ENCODE assay signal across 9 cellular contexts in the genomic region with DNA sequence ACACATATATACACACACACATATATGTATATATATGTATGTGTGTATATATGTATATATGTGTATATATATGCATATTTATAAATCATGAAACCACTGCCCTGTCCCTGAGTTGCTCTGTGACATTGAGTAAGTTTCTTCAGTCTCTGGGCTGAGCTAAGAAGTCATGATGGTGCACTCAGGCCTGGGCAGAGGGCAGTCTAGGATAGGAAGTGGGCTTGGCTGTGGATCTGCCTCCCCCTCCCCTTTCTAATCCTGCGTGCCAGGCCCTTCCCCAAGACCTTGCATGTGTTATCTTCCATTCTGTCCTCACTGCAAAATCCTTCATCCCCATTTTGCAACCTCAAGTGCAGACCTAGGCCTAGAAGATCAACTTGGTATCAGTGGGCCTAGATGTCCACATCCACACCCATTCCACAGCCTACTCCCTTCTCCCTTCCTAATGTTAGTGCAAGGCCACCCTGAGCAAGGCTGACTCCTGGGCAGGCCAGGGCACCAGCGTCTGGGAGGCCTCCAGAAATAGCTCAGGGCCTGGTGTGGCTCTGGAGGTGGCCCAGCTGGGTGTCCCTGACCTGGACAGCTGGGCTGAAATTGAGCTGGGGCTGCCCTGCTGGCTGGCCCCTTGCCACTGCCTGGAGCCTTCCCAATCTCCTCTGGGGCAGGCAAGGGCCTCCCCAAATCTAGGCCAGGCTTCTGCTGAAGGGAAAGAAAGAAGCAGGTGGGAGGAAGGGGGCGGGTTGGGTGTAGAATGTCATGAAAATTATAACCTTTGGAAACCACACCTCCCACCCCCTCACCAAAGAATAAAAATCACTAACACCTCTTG. TPM values are rescaled to one million over a fixed set of nuclear protein-coding genes. Genes with fewer than 3 reads are reported as not detected.
DNase-seq lines count a peak whose midpoint lies in the region; ATAC-seq, FAIRE-seq and TF ChIP-seq lines count a peak whose summit lies in the region.
"Had no signal": no experiment of that assay in that cellular context is flagged by ENCODE, and none has a peak within 500 bp of the region (broad histone marks: within the 10 kb centered on the region; RNA-seq: fewer than 3 reads in every experiment).

No MANE protein-coding gene starts in this region.

- DNase-seq in GM10266 (ENCODE audit: extremely low spot score), result peak; percentile 50
- DNase-seq in effector memory CD8-positive, alpha-beta T cell, result no peak
- DNase-seq in progenitor cell of endocrine pancreas (ENCODE audit: low spot score, unreplicated experiment), result no peak
- DNase-seq in GM12891 (ENCODE audit: insufficient read length, low spot score), result no peak
- no peak for DNase-seq in G401 (ENCODE audit: low spot score)
- no peak for DNase-seq in NCI-H146 (lab: John Stamatoyannopoulos, UW)
- no peak for DNase-seq in H9
- DNase-seq: NCI-H2227 treated with DMSO at 0.1 percent for 48 hours had no signal

- H3T11ph ChIP-seq in H9 (ENCODE audit: low read length), result no peak overlapping the region

- H3K9me3 Mint-ChIP-seq in effector memory CD8-positive, alpha-beta T cell, result no peaks in the 10 kb centered on the region
- H3K9me3 Mint-ChIP-seq in progenitor cell of endocrine pancreas (ENCODE audit: low read depth) (peaks cover 4% of the 10 kb centered on the region), H9 (peaks cover 0 to 3% of the 10 kb centered on the region in 2 experiments; a peak in 3 of 5 replicates)

- H2BK5ac ChIP-seq in H9 (ENCODE audit: insufficient read length, low read length), result no peak overlapping the region

- peaks cover 4% of the 10 kb centered on the region; the same call in 1 of the 2 replicates for H3K27me3 ChIP-seq in H9 (ENCODE audit: insufficient read depth, low read length)

- in situ Hi-C loops in G401 (cut with HindIII; ENCODE audit: low sequenced_read_pairs), result no loop called here

- H3K4me1 ChIP-seq in H9 (ENCODE audit: insufficient read depth, low read length), result no peaks in the 10 kb centered on the region

- peaks cover 39 to 46% of the 10 kb centered on the region in 2 donors for H3K4me1 Mint-ChIP-seq in effector memory CD8-positive, alpha-beta T cell (ENCODE audit: low read depth in 2 of 2)
- H3K4me1 Mint-ChIP-seq in progenitor cell of endocrine pancreas (ENCODE audit: low read depth) (peaks cover 9% of the 10 kb centered on the region), H9 (peaks cover 16 to 21% of the 10 kb centered on the region in 2 experiments)

- H3K79me2 ChIP-seq in H9 (ENCODE audit: insufficient read depth, low read length), result no peaks in the 10 kb centered on the region

- H3K27me3 Mint-ChIP-seq in effector memory CD8-positive, alpha-beta T cell, result no peaks in the 10 kb centered on the region
- H3K27me3 Mint-ChIP-seq in progenitor cell of endocrine pancreas, result peaks cover 9% of the 10 kb centered on the region
- H3K27me3 Mint-ChIP-seq in H9 (ENCODE audit: low read depth), result peaks cover 31% of the 10 kb centered on the region

- no peaks in the 10 kb centered on the region for H4K20me1 ChIP-seq in H9 (ENCODE audit: control insufficient read depth, insufficient read depth, insufficient read length)

- no peak overlapping the region for H3K23ac ChIP-seq in H9 (ENCODE audit: insufficient read length, low read depth, low read length)

- 0 out of 2 replicates have a peak, but pooled peaks have one; percentile 9 for TF ChIP-seq POLR2A in Raji (IDR thresholded peaks at IDR 0.05; ENCODE audit: insufficient read depth, low read depth, low read length)
- no peak for TF ChIP-seq POLR2A in GM12891 (IDR thresholded peaks at IDR 0.05; ENCODE audit: low read depth, low read length)

- no peak overlapping the region for H3K4ac ChIP-seq in H9 (ENCODE audit: low read depth, low read length)

- H2BK20ac ChIP-seq in H9 (ENCODE audit: low read depth, low read length, poor library complexity, severe bottlenecking), result no peak overlapping the region

- no peak overlapping the region for H3K27ac ChIP-seq in H9 (ENCODE audit: insufficient read length, low read depth, low read length)

- H3K4me2 ChIP-seq in H9 (ENCODE audit: insufficient read depth, insufficient read length, low read length), result no peak overlapping the region

- no peak overlapping the region for H2AK5ac ChIP-seq in H9 (ENCODE audit: insufficient read length, low read length)

- H4K5ac ChIP-seq in H9 (ENCODE audit: insufficient read length, low read depth, low read length), result no peak overlapping the region

- no peak overlapping the region for H3K18ac ChIP-seq in H9 (ENCODE audit: insufficient read length, low read depth, low read length)

- no peak overlapping the region for H3K9ac ChIP-seq in H9 (ENCODE audit: extremely low read depth, insufficient read length, low read length)

- no peak for FAIRE-seq in GM12891 (lab: Jason Lieb, UNC)

- no peak overlapping the region for H4K91ac ChIP-seq in H9 (ENCODE audit: insufficient read length, low read depth, low read length)

- no peak overlapping the region for H3K56ac ChIP-seq in H9 (ENCODE audit: insufficient read length, low read depth, low read length)

- H2AFZ ChIP-seq in H9 (ENCODE audit: low read length), result no peak overlapping the region

- no peak overlapping the region for H2BK15ac ChIP-seq in H9 (ENCODE audit: low read depth, low read length)

- WGBS in H9 (ENCODE audit: extremely low coverage, insufficient read length, low lambda C conversion rate), result no CpG with 5 or more reads among the region's 3 CpGs

- H3K23me2 ChIP-seq in H9 (ENCODE audit: insufficient read length, low read depth, low read length, poor library complexity, severe bottlenecking), result peaks cover 7% of the 10 kb centered on the region

- peak; percentile 2 for TF ChIP-seq CTCF in GM10266 (IDR thresholded peaks at IDR 0.05; ENCODE audit: control insufficient read depth, insufficient read depth, low read depth, missing control alignments)
- no peak for TF ChIP-seq CTCF in progenitor cell of endocrine pancreas (IDR thresholded peaks at IDR 0.05; ENCODE audit: unreplicated experiment)
- TF ChIP-seq CTCF in H9 (conservative IDR thresholded peaks at IDR 0.05), result no peak

- no peaks in the 10 kb centered on the region for H3K79me1 ChIP-seq in H9 (ENCODE audit: insufficient read depth, low read depth, low read length, poor library complexity, severe bottlenecking)

- H3K4me3 Mint-ChIP-seq in effector memory CD8-positive, alpha-beta T cell, result peak overlapping the region; percentile 92 to 94
- H3K4me3 Mint-ChIP-seq in progenitor cell of endocrine pancreas (ENCODE audit: low read depth) (peak overlapping the region; percentile 70), H9 (no peak overlapping the region; a peak in 1 of 5 replicates)

- H2BK120ac ChIP-seq in H9 (ENCODE audit: low read depth, low read length, poor library complexity, severe bottlenecking), result no peak overlapping the region

- no peak overlapping the region for H4K8ac ChIP-seq in H9 (replicated peaks; ENCODE audit: insufficient read length, low read depth, low read length)

- H3K9me3 ChIP-seq in H9 (ENCODE audit: control insufficient read depth, low read depth, low read length), result no peaks in the 10 kb centered on the region

- ATAC-seq in effector memory CD8-positive, alpha-beta T cell (replicated peaks), result no peak

- H3K27ac Mint-ChIP-seq in effector memory CD8-positive, alpha-beta T cell, result peak overlapping the region; percentile 1 to 96
- no peak overlapping the region for H3K27ac Mint-ChIP-seq in progenitor cell of endocrine pancreas
- no peak overlapping the region for H3K27ac Mint-ChIP-seq in H9

- H3K14ac ChIP-seq in H9 (ENCODE audit: insufficient read depth, low read length), result no peak overlapping the region

- peaks cover 21% of the 10 kb centered on the region for H3K36me3 Mint-ChIP-seq in effector memory CD8-positive, alpha-beta T cell (ENCODE audit: insufficient read depth)
- H3K36me3 Mint-ChIP-seq in progenitor cell of endocrine pancreas (ENCODE audit: insufficient read depth) (no peaks in the 10 kb centered on the region), H9 (ENCODE audit: insufficient read depth in 1 of 3, low read depth in 3 of 3) (peaks cover 0 to 2% (median 0%) of the 10 kb centered on the region in 3 experiments; a peak in 3 of 7 replicates)

- H2BK12ac ChIP-seq in H9 (ENCODE audit: insufficient read length, low read depth, low read length), result no peak overlapping the region

TF ChIP-seq in GM12891, 5 proteins besides CTCF, POLR2A, EP300 and RAD21:
- TF ChIP-seq SPI1 (IDR thresholded peaks at IDR 0.05; ENCODE audit: low read depth, low read length), result no peak
- TF ChIP-seq POLR2AphosphoS5 (IDR thresholded peaks at IDR 0.05; ENCODE audit: low read depth, low read length), result no peak
- TF ChIP-seq TAF1 (IDR thresholded peaks at IDR 0.05; ENCODE audit: low read depth, low read length), result no peak
- no peak for TF ChIP-seq PAX5 (IDR thresholded peaks at IDR 0.05; ENCODE audit: insufficient read depth, low read length, severe bottlenecking)
- no peak for TF ChIP-seq POU2F2 (IDR thresholded peaks at IDR 0.05; ENCODE audit: low read depth, low read length)

RNA-seq across cellular contexts. Expression of gene FAM110A, which starts 1.9 kb away (rescaled TPM):
- total RNA-seq in progenitor cell of endocrine pancreas (17.4 and 17.9 TPM in 2 replicates), H9 (2021) (10.3 and 11.5 TPM in 2 replicates)
- polyA plus RNA-seq in GM12891 (2012; ENCODE audit: low read depth, missing spikeins), result 4.0 TPM
- 8.1 and 9.5 TPM in 2 replicates for total RNA-seq in G401 (2014; rRNA removed; shearing (Covaris generic))

Comparison
In these comparisons a context has a peak if more than half of its experiments do, and no peak if none do; other contexts are left out.
1. H3K27ac Mint-ChIP-seq: peak in effector memory CD8-positive, alpha-beta T cell (2 of 2); none in progenitor cell of endocrine pancreas (single experiment) and H9 (0 of 3).
2. H3K4me3 Mint-ChIP-seq: peak in effector memory CD8-positive, alpha-beta T cell (2 of 2) and progenitor cell of endocrine pancreas (single experiment); none in H9 (0 of 2).